ENCODE assay signal across 8 cellular contexts in genomic region chr2:112480540-112481049, GRCh38. TPM values are rescaled to one million over a fixed set of nuclear protein-coding genes. Genes with fewer than 3 reads are reported as not detected.
DNase-seq lines count a peak whose midpoint lies in the region; FAIRE-seq and TF ChIP-seq lines count a peak whose summit lies in the region.

No MANE protein-coding gene starts in this region.

- peak overlapping the region; percentile 96 for H2AFZ ChIP-seq in OCI-LY3 (ENCODE audit: low read depth, low read length)

- H3K9me3 ChIP-seq in OCI-LY3 (ENCODE audit: insufficient read depth, low read length) (no peaks in the 10 kb centered on the region), muscle layer of duodenum (ENCODE audit: control insufficient read depth in 1 of 2, low read length in 2 of 2) (no peaks in the 10 kb centered on the region)

- peak; percentile 23 for FAIRE-seq in GM12891 (lab: Jason Lieb, UNC)

- TF ChIP-seq CTCF in OCI-LY3 (IDR thresholded peaks at IDR 0.05; ENCODE audit: low read depth, low read length): peak; percentile 41
- TF ChIP-seq CTCF in MCF 10A (IDR thresholded peaks at IDR 0.05; ENCODE audit: unreplicated experiment): no peak

- intact Hi-C loops in MCF 10A (cut with micrococcal nuclease) (loop anchor here (1.0 kb wide), 2 partner anchors 62 to 102 kb away; partner anchors contain the start of gene POLR1B), cardiac septum (cut with DNase I) (loop anchor here (1.0 to 5.0 kb wide), 2 partner anchors 62 to 104 kb away; partner anchors contain the start of genes CHCHD5 and POLR1B)

- H3K27me3 ChIP-seq in OCI-LY3 (ENCODE audit: low read depth, low read length) (no peaks in the 10 kb centered on the region), muscle layer of duodenum (ENCODE audit: low read depth, low read length) (no peaks in the 10 kb centered on the region)

- POLR2A ChIA-PET in MCF 10A (lab: Yijun Ruan, JAX): interaction anchor here (0.6 to 5.9 kb wide), 15 partner anchors 11 to 513 kb away, joined by 3 to 42 read pairs (median 4); partner anchors contain the start of genes CHCHD5 and POLR1B

- TF ChIP-seq POLR2A in GM12891 (IDR thresholded peaks at IDR 0.05; ENCODE audit: low read depth, low read length): no peak

- no peaks in the 10 kb centered on the region for H4K20me1 ChIP-seq in OCI-LY3 (ENCODE audit: insufficient read depth, low read length)

- peak overlapping the region; percentile 94 for H3K9ac ChIP-seq in OCI-LY3 (ENCODE audit: low read length)

- peak overlapping the region; percentile 85; the same call in 1 of the 2 replicates for H3K27ac ChIP-seq in OCI-LY3 (ENCODE audit: low read length)
- no peak overlapping the region for H3K27ac ChIP-seq in muscle layer of duodenum (ENCODE audit: low read length)

- H3K4me1 ChIP-seq in OCI-LY3 (ENCODE audit: low read length) (peaks cover 5% of the 10 kb centered on the region), muscle layer of duodenum (ENCODE audit: control insufficient read depth in 1 of 2, insufficient read depth in 2 of 2, low read length in 2 of 2) (peaks cover 0 to 17% of the 10 kb centered on the region in 2 donors)

- H3K27me3 Mint-ChIP-seq in MCF 10A (ENCODE audit: insufficient read depth, unreplicated experiment): no peaks in the 10 kb centered on the region

- no peaks in the 10 kb centered on the region for H3K9me3 Mint-ChIP-seq in MCF 10A (ENCODE audit: unreplicated experiment)

- H3K4me3 ChIP-seq in OCI-LY3 (ENCODE audit: low read length) (peak overlapping the region; percentile 96), muscle layer of duodenum (ENCODE audit: low read depth in 1 of 2, low read length in 2 of 2) (peak overlapping the region; percentile 81 to 92)

- BruUV-seq in MCF 10A (replicated peaks; lab: Mats Ljungman, UMichigan): no TSS peak

- H3K27ac Mint-ChIP-seq in MCF 10A (ENCODE audit: low read depth, unreplicated experiment): peak overlapping the region; percentile 86

- CTCF ChIA-PET in MCF 10A (lab: Yijun Ruan, JAX): interaction anchor here (0.6 to 1.8 kb wide), 23 partner anchors 10 to 758 kb away, joined by 3 to 7 read pairs (median 4); partner anchors contain the start of gene CHCHD5

- H3K4me3 Mint-ChIP-seq in MCF 10A (ENCODE audit: unreplicated experiment): peak overlapping the region; percentile 88

- H3K36me3 Mint-ChIP-seq in MCF 10A (ENCODE audit: insufficient read depth, unreplicated experiment): peaks cover 6% of the 10 kb centered on the region

- H3K4me1 Mint-ChIP-seq in MCF 10A (ENCODE audit: insufficient read depth, unreplicated experiment): peaks cover 15% of the 10 kb centered on the region

- H3K4me2 ChIP-seq in OCI-LY3 (ENCODE audit: low read length): peak overlapping the region; percentile 90

- peaks cover 19% of the 10 kb centered on the region for H3K79me2 ChIP-seq in OCI-LY3 (ENCODE audit: low read length)

- H3K36me3 ChIP-seq in OCI-LY3 (replicated peaks; ENCODE audit: low read depth, low read length) (no peaks in the 10 kb centered on the region), muscle layer of duodenum (ENCODE audit: control insufficient read depth in 1 of 2, insufficient read depth in 2 of 2, low read length in 2 of 2) (no peaks in the 10 kb centered on the region)

- DNase-seq in GM12891 (ENCODE audit: insufficient read length, low spot score): peak; percentile 35
- DNase-seq in MCF 10A (ENCODE audit: unreplicated experiment): no peak
- DNase-seq in NCI-H1436 treated with DMSO at 0.1 percent for 48 hours (lab: John Stamatoyannopoulos, UW): no peak
- no peak for DNase-seq in NCI-H2196 (lab: John Stamatoyannopoulos, UW; ENCODE audit: unreplicated experiment)
- DNase-seq in NK-92 (lab: John Stamatoyannopoulos, UW; ENCODE audit: unreplicated experiment): no peak
- no peak for DNase-seq in cardiac septum (ENCODE audit: low spot score)

TF ChIP-seq in GM12891, 5 proteins besides CTCF, POLR2A, EP300 and RAD21:
- no peak for TF ChIP-seq PAX5 (IDR thresholded peaks at IDR 0.05; ENCODE audit: insufficient read depth, low read length, severe bottlenecking)
- TF ChIP-seq POU2F2 (IDR thresholded peaks at IDR 0.05; ENCODE audit: low read depth, low read length): no peak
- no peak for TF ChIP-seq TAF1 (IDR thresholded peaks at IDR 0.05; ENCODE audit: low read depth, low read length)
- TF ChIP-seq SPI1 (IDR thresholded peaks at IDR 0.05; ENCODE audit: low read depth, low read length): no peak
- TF ChIP-seq POLR2AphosphoS5 (IDR thresholded peaks at IDR 0.05; ENCODE audit: low read depth, low read length): no peak
TF ChIP-seq in GM12891: peak in this region for 0.

RNA-seq across cellular contexts. Expression of gene TTL, which starts 1.4 kb away (rescaled TPM):
- 6.1 TPM for polyA plus RNA-seq in GM12891 (2012; ENCODE audit: low read depth, missing spikeins)
- total RNA-seq in MCF 10A (2022) (53.7 and 54.6 TPM in 2 replicates), cardiac septum (54.1 TPM)

RNA-seq across cellular contexts. Expression of gene RGPD8, which starts 47.1 kb away (rescaled TPM):
- 1.4 TPM for polyA plus RNA-seq in GM12891 (2012; ENCODE audit: low read depth, missing spikeins)
- 13.9 and 16.2 TPM in 2 replicates for total RNA-seq in MCF 10A (2022)
- 10.6 TPM for total RNA-seq in cardiac septum
